ENCODE assay signal across 1 cellular context in the genomic region with DNA sequence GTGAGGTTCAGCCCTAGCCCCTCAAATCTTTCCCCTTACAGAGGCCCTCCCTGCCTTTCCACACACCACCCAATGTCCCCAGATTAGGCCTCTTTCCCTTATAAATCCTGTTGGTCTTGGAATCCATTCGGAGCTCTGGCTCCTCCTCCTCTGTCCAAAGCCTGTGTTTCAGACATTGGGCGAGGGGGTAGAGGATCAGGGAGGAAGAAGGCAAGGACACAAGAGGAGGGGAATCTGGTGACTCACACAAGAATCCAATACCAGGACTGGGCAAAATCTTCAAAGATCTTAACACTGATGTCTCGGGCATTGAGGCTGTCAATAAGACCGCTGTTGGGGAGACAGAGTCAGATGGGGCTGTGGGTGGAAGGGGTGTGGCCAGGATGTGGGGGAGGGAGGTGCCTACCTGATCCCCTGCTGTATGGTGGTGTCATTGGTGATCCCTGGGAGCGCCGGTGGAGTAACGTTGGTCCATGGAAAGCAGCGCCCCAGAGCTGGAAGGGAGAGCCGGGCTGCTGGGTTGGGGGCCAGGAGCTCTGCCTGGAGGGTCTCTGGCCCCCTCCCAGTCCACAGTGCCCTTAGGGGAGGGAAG.
TF ChIP-seq lines count a peak whose summit lies in the region.

No MANE protein-coding gene starts in this region.

TF ChIP-seq in HepG2, 621 proteins besides CTCF, POLR2A, EP300 and RAD21:
- 0 out of 2 replicates have a peak, but pooled peaks have one; percentile 14 for TF ChIP-seq GABPB1 (CRISPR knock-in tag; IDR thresholded peaks at IDR 0.05)
- TF ChIP-seq ZNF451 (CRISPR knock-in tag; IDR thresholded peaks at IDR 0.05) = no peak
- TF ChIP-seq ZNF777 (CRISPR knock-in tag; IDR thresholded peaks at IDR 0.05) = no peak
- TF ChIP-seq ZNF839 (CRISPR knock-in tag; IDR thresholded peaks at IDR 0.05; ENCODE audit: borderline replicate concordance) = no peak
- 0 out of 2 replicates have a peak, but pooled peaks have one; percentile 22 for TF ChIP-seq ZNF891 (CRISPR knock-in tag; IDR thresholded peaks at IDR 0.05)
- peak; percentile 44 for TF ChIP-seq XRCC5 (optimal IDR thresholded peaks at IDR 0.05; ENCODE audit: low read length)
- TF ChIP-seq, protein P1, sequence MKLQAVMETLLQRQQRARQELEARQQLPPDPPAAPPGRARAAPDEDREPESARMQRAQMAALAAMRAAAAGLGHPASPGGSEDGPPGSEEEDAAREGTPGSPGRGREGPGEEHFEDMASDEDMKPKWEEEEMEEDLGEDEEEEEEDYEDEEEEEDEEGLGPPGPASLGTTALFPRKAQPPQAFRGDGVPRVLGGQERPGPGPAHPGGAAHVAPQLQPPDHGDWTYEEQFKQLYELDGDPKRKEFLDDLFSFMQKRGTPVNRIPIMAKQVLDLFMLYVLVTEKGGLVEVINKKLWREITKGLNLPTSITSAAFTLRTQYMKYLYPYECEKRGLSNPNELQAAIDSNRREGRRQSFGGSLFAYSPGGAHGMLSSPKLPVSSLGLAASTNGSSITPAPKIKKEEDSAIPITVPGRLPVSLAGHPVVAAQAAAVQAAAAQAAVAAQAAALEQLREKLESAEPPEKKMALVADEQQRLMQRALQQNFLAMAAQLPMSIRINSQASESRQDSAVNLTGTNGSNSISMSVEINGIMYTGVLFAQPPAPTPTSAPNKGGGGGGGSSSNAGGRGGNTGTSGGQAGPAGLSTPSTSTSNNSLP (IDR thresholded peaks at IDR 0.05; ENCODE audit: low read depth, low read length) = no peak
- no peak for TF ChIP-seq RBM22 (optimal IDR thresholded peaks at IDR 0.05; ENCODE audit: low read length)
